16 cellular contexts compared by ENCODE assay signal in genomic region chr10:131977323-131978096, GRCh38. TPM values are rescaled to one million over a fixed set of nuclear protein-coding genes. Genes with fewer than 3 reads are reported as not detected.
DNase-seq lines count a peak whose midpoint lies in the region; ATAC-seq and TF ChIP-seq lines count a peak whose summit lies in the region.
"Had no signal": no experiment of that assay in that cellular context is flagged by ENCODE, and none has a peak within 500 bp of the region (broad histone marks: within the 10 kb centered on the region; RNA-seq: fewer than 3 reads in every experiment).

No MANE protein-coding gene starts in this region.

- H3K9me3 ChIP-seq in right atrium auricular region: no peaks in the 10 kb centered on the region
- H3K9me3 ChIP-seq: colonic mucosa, uterus had no signal

- intact Hi-C loops in cardiac septum (cut with DNase I): no loop called here

- H3K4me3 ChIP-seq in right atrium auricular region: no peak overlapping the region
- H3K4me3 ChIP-seq: colonic mucosa, uterus had no signal

- no peaks in the 10 kb centered on the region for H3K36me3 ChIP-seq in right atrium auricular region
- H3K36me3 ChIP-seq: colonic mucosa, uterus had no signal

- H3K4me1 ChIP-seq in right atrium auricular region: peaks cover 0 to 64% of the 10 kb centered on the region in 2 donors

- peaks cover 62% of the 10 kb centered on the region for H3K4me1 Mint-ChIP-seq in WTC11
- peaks cover 50% of the 10 kb centered on the region for H3K4me1 Mint-ChIP-seq in stimulated activated memory B cell treated with anti-CD40 and anti-IgM and Interleukin-4, amounts not matched to agents 10 μg/mL and 1 μg/mL and 100 μg/mL, for 72 hours

- no peaks in the 10 kb centered on the region for H3K27me3 ChIP-seq in right atrium auricular region
- H3K27me3 ChIP-seq: uterus had no signal

- no peak overlapping the region for H3K27ac ChIP-seq in right atrium auricular region
- H3K27ac ChIP-seq: colonic mucosa, parathyroid adenoma, uterus had no signal

- TF ChIP-seq CTCF in right atrium auricular region (IDR thresholded peaks at IDR 0.05) (no peak), WTC11 (IDR thresholded peaks at IDR 0.05) (no peak)

- ATAC-seq in WTC11 (no peak), GM18861 (IDR thresholded peaks at IDR 0.05; ENCODE audit: unreplicated experiment) (no peak)
- ATAC-seq in stimulated activated memory B cell treated with anti-CD40 and anti-IgM and Interleukin-4, amounts not matched to agents 10 μg/mL and 1 μg/mL and 100 μg/mL, for 72 hours: no peak

- CTCF ChIA-PET in WTC11 (lab: Charles Lee): interaction anchor here (1.6 kb wide), 1 partner anchor 45 kb away, joined by 11 read pairs; no protein-coding TSS in a partner anchor

- no peak overlapping the region for H3K27ac Mint-ChIP-seq in WTC11
- H3K27ac Mint-ChIP-seq in stimulated activated memory B cell treated with anti-CD40 and anti-IgM and Interleukin-4, amounts not matched to agents 10 μg/mL and 1 μg/mL and 100 μg/mL, for 72 hours: no peak overlapping the region

- peaks cover 3% of the 10 kb centered on the region; the same call in 1 of the 2 replicates for H3K27me3 Mint-ChIP-seq in WTC11 (ENCODE audit: low read depth)
- peaks cover 13% of the 10 kb centered on the region for H3K27me3 Mint-ChIP-seq in stimulated activated memory B cell treated with anti-CD40 and anti-IgM and Interleukin-4, amounts not matched to agents 10 μg/mL and 1 μg/mL and 100 μg/mL, for 72 hours

- DNase-seq in cardiac septum (ENCODE audit: low spot score) (peak; percentile 54), right atrium auricular region (ENCODE audit: low spot score) (no peak), WTC11 (ENCODE audit: low spot score) (no peak), kidney tubule cell (ENCODE audit: low spot score) (peak; percentile 81), CD1c-positive myeloid dendritic cell (ENCODE audit: extremely low spot score) (no peak)
- DNase-seq in stimulated activated naive CD4-positive, alpha-beta T cell treated with Interleukin-2 at 50 U/mL for 16 hours (lab: John Stamatoyannopoulos, UW): no peak
- DNase-seq: colonic mucosa, mesendoderm, NCI-H1417 treated with DMSO at 0.1 percent for 48 hours, NCI-H510A, RPMI8226, uterus had no signal

- POLR2A ChIA-PET in WTC11 (lab: Charles Lee): no interaction called here

- peaks cover 43% of the 10 kb centered on the region for H3K36me3 Mint-ChIP-seq in WTC11
- H3K36me3 Mint-ChIP-seq in stimulated activated memory B cell treated with anti-CD40 and anti-IgM and Interleukin-4, amounts not matched to agents 10 μg/mL and 1 μg/mL and 100 μg/mL, for 72 hours: peaks cover 20% of the 10 kb centered on the region

- H3K9me3 Mint-ChIP-seq in WTC11: no peaks in the 10 kb centered on the region
- no peaks in the 10 kb centered on the region for H3K9me3 Mint-ChIP-seq in stimulated activated memory B cell treated with anti-CD40 and anti-IgM and Interleukin-4, amounts not matched to agents 10 μg/mL and 1 μg/mL and 100 μg/mL, for 72 hours
- H3K9me3 Mint-ChIP-seq: IgD-negative memory B cell had no signal

- H3K4me3 Mint-ChIP-seq in WTC11: peak overlapping the region; percentile 78
- no peak overlapping the region for H3K4me3 Mint-ChIP-seq in stimulated activated memory B cell treated with anti-CD40 and anti-IgM and Interleukin-4, amounts not matched to agents 10 μg/mL and 1 μg/mL and 100 μg/mL, for 72 hours

TF ChIP-seq in WTC11, 78 proteins besides CTCF, POLR2A, EP300 and RAD21:
- TF ChIP-seq IRF2 (CRISPR knock-in tag; IDR thresholded peaks at IDR 0.05; ENCODE audit: borderline replicate concordance, low read depth) (no peak), ZBTB43 (CRISPR knock-in tag; IDR thresholded peaks at IDR 0.05) (no peak), IRF1 (CRISPR knock-in tag; IDR thresholded peaks at IDR 0.05) (no peak)
TF ChIP-seq in WTC11: peak in this region for 0.

RNA-seq across cellular contexts. Expression of gene BNIP3, which starts 4.2 kb away (rescaled TPM):
- total RNA-seq in cardiac septum: 112 TPM
- total RNA-seq in right atrium auricular region: 100 to 1,000 TPM; 187 to 189 TPM
- total RNA-seq in WTC11 (2021): 113 to 203 TPM (median 189 TPM) in 3 replicates

Comparison
In these comparisons a context has a peak if more than half of its experiments do, and no peak if none do; other contexts are left out.
1. DNase-seq: peak in cardiac septum (single experiment) and kidney tubule cell (single experiment); none in right atrium auricular region (single experiment), WTC11 (single experiment), stimulated activated naive CD4-positive, alpha-beta T cell treated with Interleukin-2 at 50 U/mL for 16 hours (single experiment) and CD1c-positive myeloid dendritic cell (single experiment).